23 cellular contexts compared by ENCODE assay signal in the genomic region with DNA sequence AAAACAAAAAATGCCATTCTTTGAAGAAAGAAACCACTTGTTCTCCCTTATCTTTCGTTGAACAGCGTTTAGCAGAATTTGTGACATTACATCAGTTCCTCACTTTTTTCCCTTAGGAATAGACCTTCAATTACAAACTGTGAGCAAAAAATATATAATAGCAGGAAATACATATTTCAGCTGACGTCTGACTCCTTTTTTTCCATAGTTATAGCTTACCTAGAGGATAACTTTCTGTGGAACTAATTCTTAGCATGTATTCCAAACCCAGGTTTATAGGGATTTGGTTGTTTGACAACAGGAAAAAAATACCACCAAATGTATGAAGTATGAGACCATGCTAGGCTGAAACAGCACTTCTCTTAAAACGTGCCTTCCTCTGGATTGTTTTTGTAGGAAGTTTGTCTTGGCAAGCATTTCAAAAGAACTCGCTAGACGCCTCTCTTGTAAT. TPM values are rescaled to one million over a fixed set of nuclear protein-coding genes. Genes with fewer than 3 reads are reported as not detected.
DNase-seq lines count a peak whose midpoint lies in the region; ATAC-seq and TF ChIP-seq lines count a peak whose summit lies in the region.
"Had no signal": no experiment of that assay in that cellular context is flagged by ENCODE, and none has a peak within 500 bp of the region (broad histone marks: within the 10 kb centered on the region; RNA-seq: fewer than 3 reads in every experiment).

No MANE protein-coding gene starts in this region.

- in situ Hi-C loops in mammary epithelial cell (cut with MboI; ENCODE audit: low sequenced_read_pairs in 2 of 2), result no loop called here

- no peaks in the 10 kb centered on the region for H4K20me1 ChIP-seq in mammary epithelial cell (ENCODE audit: insufficient read depth, low read length)

- DNase-seq in MCF 10A (ENCODE audit: unreplicated experiment) (peak; percentile 48), mammary epithelial cell (no peak), ascending aorta (ENCODE audit: low spot score in 2 of 2) (no peak), left kidney (ENCODE audit: low read depth, low spot score) (peak; percentile 19), tibial artery (no peak), SIG-M5 treated with dmso at 0.1 percent for 504 hours (lab: John Stamatoyannopoulos, UW; ENCODE audit: unreplicated experiment) (no peak), NCI-H2171 treated with DMSO at 0.1 percent for 48 hours (lab: John Stamatoyannopoulos, UW) (no peak), mucosa of descending colon (no peak)
- DNase-seq: 8988T; activated CD4-positive, alpha-beta T cell treated with anti-CD3 and anti-CD28 coated beads, Interleukin-2, amount 10 ng/mL, durations not matched to agents 24 days and 14 days; Caco-2; EL; hypothalamus; mesendoderm; natural killer cell; NCI-H1105; NCI-H526 treated with DMSO at 0.1 percent for 48 hours; SHP77; stimulated activated CD4-positive, alpha-beta T cell treated with anti-CD3 and anti-CD28 coated beads, Interleukin-2, amount 100 ng/mL, for 24 hours had no signal

- no peaks in the 10 kb centered on the region for H3K79me2 ChIP-seq in mammary epithelial cell (ENCODE audit: insufficient read depth, low read length)

- dilution Hi-C loops in mammary epithelial cell (cut with HindIII; ENCODE audit: low sequenced_read_pairs), result no loop called here

- no peaks in the 10 kb centered on the region for H3K36me3 ChIP-seq in mammary epithelial cell (ENCODE audit: insufficient read depth, low read length)
- H3K36me3 ChIP-seq in ascending aorta, result no peaks in the 10 kb centered on the region
- no peaks in the 10 kb centered on the region for H3K36me3 ChIP-seq in tibial artery
- no peaks in the 10 kb centered on the region for H3K36me3 ChIP-seq in mucosa of descending colon (ENCODE audit: low read depth)

- peaks cover 42% of the 10 kb centered on the region for H3K4me1 Mint-ChIP-seq in MCF 10A (ENCODE audit: insufficient read depth, unreplicated experiment)
- H3K4me1 Mint-ChIP-seq: activated CD4-positive, alpha-beta T cell treated with anti-CD3 and anti-CD28 coated beads, Interleukin-2, amount 10 ng/mL, durations not matched to agents 24 days and 14 days; natural killer cell had no signal

- CTCF ChIA-PET in MCF 10A (lab: Yijun Ruan, JAX) (interaction anchor here (0.5 to 0.6 kb wide), 3 partner anchors 252 to 607 kb away, joined by 3 to 4 read pairs (median 4); no protein-coding TSS in a partner anchor), mammary epithelial cell (lab: Charles Lee; ENCODE audit: low non-redundant PET) (no interaction called here)

- H3K4me3 ChIP-seq in mammary epithelial cell (replicated peaks in 1 of 3; ENCODE audit: insufficient read depth in 1 of 3, low read depth in 2 of 3, low read length in 3 of 3), result no peak overlapping the region
- H3K4me3 ChIP-seq in ascending aorta, result peak overlapping the region in 1 of 2 donors; percentile 32
- H3K4me3 ChIP-seq in tibial artery, result no peak overlapping the region
- H3K4me3 ChIP-seq in mucosa of descending colon, result no peak overlapping the region

- intact Hi-C loops in MCF 10A (cut with micrococcal nuclease) (no loop called here), mammary epithelial cell (cut with micrococcal nuclease) (no loop called here), ascending aorta (cut with DNase I) (loop anchor here (5.0 kb wide), 2 partner anchors 86 to 109 kb away; no protein-coding TSS in a partner anchor), tibial artery (cut with DNase I; ENCODE audit: low total_unique reads) (no loop called here), mucosa of descending colon (cut with DNase I, micrococcal nuclease) (no loop called here)

- H3K9ac ChIP-seq in mammary epithelial cell (ENCODE audit: insufficient read depth, low read length), result no peak overlapping the region

- POLR2A ChIA-PET in MCF 10A (lab: Yijun Ruan, JAX), result no interaction called here

- H3K4me3 Mint-ChIP-seq in MCF 10A (ENCODE audit: unreplicated experiment), result no peak overlapping the region
- H3K4me3 Mint-ChIP-seq: activated CD4-positive, alpha-beta T cell treated with anti-CD3 and anti-CD28 coated beads, Interleukin-2, amount 10 ng/mL, durations not matched to agents 24 days and 14 days; brain; natural killer cell; stimulated activated naive CD8-positive, alpha-beta T cell treated with anti-CD3 and anti-CD28 coated beads, Interleukin-15, Interleukin-2, amounts not matched to agents 100 ng/mL and 50 ng/mL, for 24 hours; T-helper 1 cell treated with Interleukin-12 subunit alpha and Interleukin-12 subunit beta and Interleukin-4 antibody, amounts not matched to agents 30 μg/mL and 1 μg/mL, for 36 hours had no signal

- 63% methylated on average over 6 of the region's 6 CpGs for WGBS in mammary epithelial cell (ENCODE audit: low coverage, missing lambda C conversion rate)

- no TSS peak for BruUV-seq in MCF 10A (replicated peaks; lab: Mats Ljungman, UMichigan)
- no TSS peak for BruUV-seq in mammary epithelial cell (replicated peaks; lab: Mats Ljungman, UMichigan)

- TF ChIP-seq CTCF in MCF 10A (IDR thresholded peaks at IDR 0.05; ENCODE audit: unreplicated experiment) (no peak), mammary epithelial cell (conservative IDR thresholded peaks at IDR 0.05 in 1 of 2, IDR thresholded peaks at IDR 0.05 in 1 of 2; ENCODE audit: extremely low read depth in 1 of 2, insufficient read depth in 1 of 2, low read depth in 1 of 2, low read length in 2 of 2) (no peak), ascending aorta (IDR thresholded peaks at IDR 0.05) (no peak), tibial artery (IDR thresholded peaks at IDR 0.05) (no peak), mucosa of descending colon (IDR thresholded peaks at IDR 0.05) (no peak)

- peak overlapping the region; percentile 49 for H3K27ac Mint-ChIP-seq in MCF 10A (ENCODE audit: low read depth, unreplicated experiment)
- H3K27ac Mint-ChIP-seq: activated CD4-positive, alpha-beta T cell treated with anti-CD3 and anti-CD28 coated beads, Interleukin-2, amount 10 ng/mL, durations not matched to agents 24 days and 14 days; brain; natural killer cell; stimulated activated naive CD8-positive, alpha-beta T cell treated with anti-CD3 and anti-CD28 coated beads, Interleukin-15, Interleukin-2, amounts not matched to agents 100 ng/mL and 50 ng/mL, for 24 hours; T-helper 1 cell treated with Interleukin-12 subunit alpha and Interleukin-12 subunit beta and Interleukin-4 antibody, amounts not matched to agents 30 μg/mL and 1 μg/mL, for 36 hours had no signal

- no peak overlapping the region for H3K4me2 ChIP-seq in mammary epithelial cell (ENCODE audit: insufficient read depth, low read depth, low read length)

- H3K9me3 Mint-ChIP-seq in MCF 10A (ENCODE audit: unreplicated experiment), result no peaks in the 10 kb centered on the region
- H3K9me3 Mint-ChIP-seq: activated CD4-positive, alpha-beta T cell treated with anti-CD3 and anti-CD28 coated beads, Interleukin-2, amount 10 ng/mL, durations not matched to agents 24 days and 14 days; brain; stimulated activated naive CD8-positive, alpha-beta T cell treated with anti-CD3 and anti-CD28 coated beads, Interleukin-15, Interleukin-2, amounts not matched to agents 100 ng/mL and 50 ng/mL, for 24 hours; T-helper 1 cell treated with Interleukin-12 subunit alpha and Interleukin-12 subunit beta and Interleukin-4 antibody, amounts not matched to agents 30 μg/mL and 1 μg/mL, for 36 hours had no signal

- H3K27me3 ChIP-seq in mammary epithelial cell (ENCODE audit: insufficient read depth, low read length) (peaks cover 2% of the 10 kb centered on the region), ascending aorta (no peaks in the 10 kb centered on the region), tibial artery (no peaks in the 10 kb centered on the region)

- no peak overlapping the region for H3K27ac ChIP-seq in mammary epithelial cell (ENCODE audit: insufficient read depth, low read depth, low read length)
- H3K27ac ChIP-seq in ascending aorta, result peak overlapping the region; percentile 30 to 73
- peak overlapping the region; percentile 52 for H3K27ac ChIP-seq in tibial artery

- peaks cover 17% of the 10 kb centered on the region for H3K4me1 ChIP-seq in mammary epithelial cell (ENCODE audit: insufficient read depth, low read length)
- H3K4me1 ChIP-seq in ascending aorta, result peaks cover 24 to 64% of the 10 kb centered on the region in 2 donors
- peaks cover 0 to 78% (median 34%) of the 10 kb centered on the region in 4 donors for H3K4me1 ChIP-seq in tibial artery
- H3K4me1 ChIP-seq in mucosa of descending colon (ENCODE audit: low read depth), result no peaks in the 10 kb centered on the region

- H3K27me3 Mint-ChIP-seq in MCF 10A (ENCODE audit: insufficient read depth, unreplicated experiment), result no peaks in the 10 kb centered on the region
- H3K27me3 Mint-ChIP-seq: activated CD4-positive, alpha-beta T cell treated with anti-CD3 and anti-CD28 coated beads, Interleukin-2, amount 10 ng/mL, durations not matched to agents 24 days and 14 days; brain; stimulated activated naive CD8-positive, alpha-beta T cell treated with anti-CD3 and anti-CD28 coated beads, Interleukin-15, Interleukin-2, amounts not matched to agents 100 ng/mL and 50 ng/mL, for 24 hours had no signal

- H3K9me3 ChIP-seq in mammary epithelial cell (replicated peaks; ENCODE audit: insufficient read depth, low read length) (no peaks in the 10 kb centered on the region), ascending aorta (no peaks in the 10 kb centered on the region), tibial artery (no peaks in the 10 kb centered on the region), mucosa of descending colon (no peaks in the 10 kb centered on the region)
- H3K9me3 ChIP-seq: Caco-2 had no signal

- ATAC-seq in mucosa of descending colon, result no peak
- ATAC-seq: HCT116, natural killer cell had no signal

- no peaks in the 10 kb centered on the region for H3K36me3 Mint-ChIP-seq in MCF 10A (ENCODE audit: insufficient read depth, unreplicated experiment)
- H3K36me3 Mint-ChIP-seq: brain, natural killer cell had no signal

- H2AFZ ChIP-seq in mammary epithelial cell (ENCODE audit: low read depth, low read length), result no peak overlapping the region

RNA-seq across cellular contexts. Expression of a gene that starts 2.0 kb away (rescaled TPM):
- total RNA-seq in MCF 10A (2022) (36.6 and 48.4 TPM in 2 replicates), mammary epithelial cell (1 to 10 TPM in 1 of 2 donors, not detected in 1; 7.3 TPM), ascending aorta (44.4 TPM), mucosa of descending colon (10 to 100 TPM in 1 of 3 donors, 1 to 10 TPM in 2; 9.2 to 15.7 (median 9.6) TPM)
- polyA plus RNA-seq in mammary epithelial cell, result 0.05 TPM
- not detected for polyA minus RNA-seq in mammary epithelial cell
- total RNA-seq: activated CD4-positive, alpha-beta T cell treated with anti-CD3 and anti-CD28 coated beads, Interleukin-2, amount 10 ng/mL, durations not matched to agents 24 days and 14 days had no signal

Comparison
In these comparisons a context has a peak if more than half of its experiments do, and no peak if none do; other contexts are left out.
1. DNase-seq: peak in MCF 10A (single experiment) and left kidney (single experiment); none in mammary epithelial cell (single experiment), ascending aorta (0 of 2), tibial artery (0 of 2), SIG-M5 treated with dmso at 0.1 percent for 504 hours (single experiment), NCI-H2171 treated with DMSO at 0.1 percent for 48 hours (single experiment) and mucosa of descending colon (0 of 3).